In genomic region chr4:139083533-139084424, GRCh38 we compare ENCODE assay signal across 8 cellular contexts.
A peak's percentile ranks its signal among the peaks of the same experiment; 100 is the strongest.
DNase-seq lines count a peak whose midpoint lies in the region; TF ChIP-seq lines count a peak whose summit lies in the region.

No MANE protein-coding gene starts in this region.

- H3K9me3 Mint-ChIP-seq in HFFc6, result no peaks in the 10 kb centered on the region
- no peaks in the 10 kb centered on the region for H3K9me3 Mint-ChIP-seq in progenitor cell of endocrine pancreas (ENCODE audit: low read depth)

- H3K9me2 ChIP-seq in SU-DHL-6 (replicated peaks; ENCODE audit: insufficient read depth, low read length), result no peaks in the 10 kb centered on the region

- H3K27ac Mint-ChIP-seq in HFFc6, result peak overlapping the region; percentile 97
- peak overlapping the region; percentile 99 for H3K27ac Mint-ChIP-seq in progenitor cell of endocrine pancreas

- peak overlapping the region; percentile 96 for H3K4me2 ChIP-seq in SU-DHL-6 (ENCODE audit: low read depth, low read length, poor library complexity, severe bottlenecking)

- no peaks in the 10 kb centered on the region for H4K20me1 ChIP-seq in SU-DHL-6 (ENCODE audit: low read depth, low read length)

- H3K4me3 ChIP-seq in GM12864 (ENCODE audit: low read depth, low read length), result peak overlapping the region; percentile 99
- peak overlapping the region; percentile 92 for H3K4me3 ChIP-seq in NB4 (ENCODE audit: low read depth, low read length)
- H3K4me3 ChIP-seq in SU-DHL-6 (ENCODE audit: insufficient read depth, low read length, poor library complexity, severe bottlenecking), result peak overlapping the region; percentile 72
- peak overlapping the region; percentile 98 for H3K4me3 ChIP-seq in adipocyte (ENCODE audit: low read length)
- peak overlapping the region; percentile 91 for H3K4me3 ChIP-seq in left ventricle myocardium inferior

- peaks cover 45% of the 10 kb centered on the region for H3K79me2 ChIP-seq in SU-DHL-6 (ENCODE audit: insufficient read depth, low read length)

- H3K4me1 Mint-ChIP-seq in HFFc6 (ENCODE audit: low read depth), result peaks cover 38% of the 10 kb centered on the region
- peaks cover 23% of the 10 kb centered on the region for H3K4me1 Mint-ChIP-seq in progenitor cell of endocrine pancreas (ENCODE audit: low read depth)

- peak; percentile 20 for TF ChIP-seq CTCF in GM12864 (IDR thresholded peaks at IDR 0.05; ENCODE audit: low read depth, low read length, missing control alignments)
- no peak; the same call in none of the 2 replicates for TF ChIP-seq CTCF in HFFc6 (IDR thresholded peaks at IDR 0.05)
- no peak for TF ChIP-seq CTCF in NB4 (IDR thresholded peaks at IDR 0.05; ENCODE audit: low read depth, low read length)
- no peak for TF ChIP-seq CTCF in SU-DHL-6 (IDR thresholded peaks at IDR 0.05; ENCODE audit: insufficient read depth, low read length, poor library complexity, severe bottlenecking)
- peak; percentile 58 for TF ChIP-seq CTCF in left ventricle myocardium inferior (IDR thresholded peaks at IDR 0.05; ENCODE audit: borderline replicate concordance)
- TF ChIP-seq CTCF in progenitor cell of endocrine pancreas (IDR thresholded peaks at IDR 0.05; ENCODE audit: unreplicated experiment), result peak; percentile 51

- H3K4me1 ChIP-seq in adipocyte (ENCODE audit: control insufficient read depth, insufficient read depth, low read length), result peaks cover 26% of the 10 kb centered on the region
- H3K4me1 ChIP-seq in left ventricle myocardium inferior, result peaks cover 63% of the 10 kb centered on the region

- H2AFZ ChIP-seq in SU-DHL-6 (ENCODE audit: low read depth, low read length, severe bottlenecking), result peak overlapping the region; percentile 80

- H3K27ac ChIP-seq in SU-DHL-6 (ENCODE audit: low read depth, low read length), result peak overlapping the region; percentile 89
- peak overlapping the region; percentile 97 for H3K27ac ChIP-seq in left ventricle myocardium inferior (replicated peaks)

- TF ChIP-seq POLR2A in NB4 (IDR thresholded peaks at IDR 0.05; ENCODE audit: extremely low read depth, insufficient read length), result peak; percentile 61

- peaks cover 36% of the 10 kb centered on the region for H3F3A ChIP-seq in SU-DHL-6 (ENCODE audit: insufficient read depth)

- H3K9ac ChIP-seq in SU-DHL-6 (ENCODE audit: low read length) (peak overlapping the region; percentile 93), adipocyte (ENCODE audit: low read length) (peak overlapping the region; percentile 95)

- no peaks in the 10 kb centered on the region for H3K36me3 ChIP-seq in SU-DHL-6 (ENCODE audit: low read length)
- H3K36me3 ChIP-seq in adipocyte (ENCODE audit: control insufficient read depth, insufficient read depth, low read length, severe bottlenecking), result no peaks in the 10 kb centered on the region
- no peaks in the 10 kb centered on the region for H3K36me3 ChIP-seq in left ventricle myocardium inferior

- H3K9me3 ChIP-seq in SU-DHL-6 (ENCODE audit: insufficient read depth, low read length) (no peaks in the 10 kb centered on the region), adipocyte (ENCODE audit: control insufficient read depth, low read length) (no peaks in the 10 kb centered on the region), left ventricle myocardium inferior (replicated peaks) (no peaks in the 10 kb centered on the region)

- H3K27me3 Mint-ChIP-seq in HFFc6 (ENCODE audit: insufficient read depth), result peaks cover 3% of the 10 kb centered on the region; the same call in 1 of the 2 replicates
- H3K27me3 Mint-ChIP-seq in progenitor cell of endocrine pancreas, result no peaks in the 10 kb centered on the region

- peak overlapping the region; percentile 99 for H3K4me3 Mint-ChIP-seq in HFFc6
- H3K4me3 Mint-ChIP-seq in progenitor cell of endocrine pancreas (ENCODE audit: low read depth), result peak overlapping the region; percentile 97

- H3K27me3 ChIP-seq in SU-DHL-6 (ENCODE audit: low read length) (no peaks in the 10 kb centered on the region), adipocyte (replicated peaks; ENCODE audit: control insufficient read depth, insufficient read depth, low read length) (no peaks in the 10 kb centered on the region), left ventricle myocardium inferior (ENCODE audit: low read depth) (no peaks in the 10 kb centered on the region)

- H3K36me3 Mint-ChIP-seq in HFFc6 (ENCODE audit: low read depth), result no peaks in the 10 kb centered on the region
- H3K36me3 Mint-ChIP-seq in progenitor cell of endocrine pancreas (ENCODE audit: insufficient read depth), result no peaks in the 10 kb centered on the region

- intact Hi-C loops in left ventricle myocardium inferior (cut with micrococcal nuclease), result no loop called here

- DNase-seq in GM12864 (ENCODE audit: low read depth) (peak; percentile 83), HFFc6 (peak; percentile 93), NB4 (ENCODE audit: low read depth) (peak; percentile 96), adipocyte (ENCODE audit: low read depth) (peak; percentile 92), left ventricle myocardium inferior (peak; percentile 87), progenitor cell of endocrine pancreas (ENCODE audit: low spot score, unreplicated experiment) (peak; percentile 83), ureter (ENCODE audit: low spot score) (peak; percentile 91)

Comparison
In these comparisons a context has a peak if more than half of its experiments do, and no peak if none do; other contexts are left out.
1. Peak in every context shown above with its lines: DNase-seq, H3K4me3 ChIP-seq and H3K27ac ChIP-seq.
2. CTCF ChIP-seq: peak in GM12864 (single experiment), left ventricle myocardium inferior (single experiment) and progenitor cell of endocrine pancreas (single experiment); none in HFFc6 (single experiment), NB4 (single experiment) and SU-DHL-6 (single experiment).